ENCODE assay signal across 8 cellular contexts in genomic region chr12:92146865-92147264, GRCh38. TPM values are rescaled to one million over a fixed set of nuclear protein-coding genes. Genes with fewer than 3 reads are reported as not detected.
A peak's percentile ranks its signal among the peaks of the same experiment; 100 is the strongest.
DNase-seq lines count a peak whose midpoint lies in the region; ATAC-seq and TF ChIP-seq lines count a peak whose summit lies in the region.

No MANE protein-coding gene starts in this region.

- peak overlapping the region; percentile 86 for H3K4me3 ChIP-seq in cardiac muscle cell
- H3K4me3 ChIP-seq in right lobe of liver: peak overlapping the region in 2 of 3 donors; percentile 64 to 66
- peak overlapping the region; percentile 58 for H3K4me3 ChIP-seq in urinary bladder (ENCODE audit: low read depth, low read length)

- intact Hi-C loops in Right ventricle myocardium superior (cut with DNase I): loop anchor here (5.0 to 10.0 kb wide), 3 partner anchors 95 to 762 kb away; no protein-coding TSS in a partner anchor
- intact Hi-C loops in right lobe of liver (cut with DNase I): no loop called here

- H3K36me3 ChIP-seq in cardiac muscle cell (peaks cover 17% of the 10 kb centered on the region), right lobe of liver (peaks cover 0 to 20% (median 3%) of the 10 kb centered on the region in 4 donors), urinary bladder (ENCODE audit: insufficient read depth) (no peaks in the 10 kb centered on the region)

- H3K4me1 Mint-ChIP-seq in activated naive CD8-positive, alpha-beta T cell treated with anti-CD3 and anti-CD28 coated beads, Interleukin-2, amount 50 U/mL, for 24 hours: peaks cover 33% of the 10 kb centered on the region

- TF ChIP-seq CTCF in cardiac muscle cell (IDR thresholded peaks at IDR 0.05; ENCODE audit: low read depth, low read length) (no peak), right lobe of liver (IDR thresholded peaks at IDR 0.05) (no peak)

- TF ChIP-seq POLR2A in right lobe of liver (IDR thresholded peaks at IDR 0.05): no peak

- ATAC-seq in Right ventricle myocardium superior (ENCODE audit: poor library complexity) (no peak), right lobe of liver (no peak), HG02610 (IDR thresholded peaks at IDR 0.05; ENCODE audit: unreplicated experiment) (no peak), GM18517 (IDR thresholded peaks at IDR 0.05; ENCODE audit: unreplicated experiment) (no peak)
- ATAC-seq in activated naive CD8-positive, alpha-beta T cell treated with anti-CD3 and anti-CD28 coated beads, Interleukin-2, amount 50 U/mL, for 24 hours: no peak

- no peaks in the 10 kb centered on the region for H3K27me3 ChIP-seq in cardiac muscle cell
- no peaks in the 10 kb centered on the region for H3K27me3 ChIP-seq in right lobe of liver

- peak overlapping the region; percentile 90 for H3K27ac Mint-ChIP-seq in activated naive CD8-positive, alpha-beta T cell treated with anti-CD3 and anti-CD28 coated beads, Interleukin-2, amount 50 U/mL, for 24 hours

- DNase-seq in cardiac muscle cell (ENCODE audit: low read depth in 1 of 2, low spot score in 1 of 2): no peak
- DNase-seq in Right ventricle myocardium superior: no peak
- no peak for DNase-seq in activated naive CD8-positive, alpha-beta T cell treated with anti-CD3 and anti-CD28 coated beads, Interleukin-2, amount 50 U/mL, for 24 hours
- DNase-seq in right lobe of liver: no peak
- no peak for DNase-seq in germinal center (ENCODE audit: low spot score)

- H3K9me3 ChIP-seq in cardiac muscle cell (ENCODE audit: low read depth) (no peaks in the 10 kb centered on the region), right lobe of liver (no peaks in the 10 kb centered on the region)

- WGBS in right lobe of liver (ENCODE audit: insufficient coverage, low coverage, low lambda C conversion rate, missing lambda C conversion rate): 25% methylated on average over 3 of the region's 3 CpGs
- WGBS in urinary bladder: 22% methylated on average over 3 of the region's 3 CpGs

- peak overlapping the region; percentile 99 for H3K4me3 Mint-ChIP-seq in activated naive CD8-positive, alpha-beta T cell treated with anti-CD3 and anti-CD28 coated beads, Interleukin-2, amount 50 U/mL, for 24 hours

- peak overlapping the region; percentile 78 for H3K27ac ChIP-seq in cardiac muscle cell
- H3K27ac ChIP-seq in right lobe of liver: peak overlapping the region; percentile 93 to 97 (median 93)
- no peak overlapping the region for H3K27ac ChIP-seq in urinary bladder (ENCODE audit: low read depth)

- peaks cover 43% of the 10 kb centered on the region for H3K36me3 Mint-ChIP-seq in activated naive CD8-positive, alpha-beta T cell treated with anti-CD3 and anti-CD28 coated beads, Interleukin-2, amount 50 U/mL, for 24 hours (ENCODE audit: low read depth)

- H3K9me3 Mint-ChIP-seq in activated naive CD8-positive, alpha-beta T cell treated with anti-CD3 and anti-CD28 coated beads, Interleukin-2, amount 50 U/mL, for 24 hours: no peaks in the 10 kb centered on the region

- H3K27me3 Mint-ChIP-seq in activated naive CD8-positive, alpha-beta T cell treated with anti-CD3 and anti-CD28 coated beads, Interleukin-2, amount 50 U/mL, for 24 hours: peaks cover 1% of the 10 kb centered on the region

- H3K4me1 ChIP-seq in cardiac muscle cell (ENCODE audit: low read depth) (peaks cover 6% of the 10 kb centered on the region), right lobe of liver (peaks cover 0 to 7% (median 0%) of the 10 kb centered on the region in 4 donors), urinary bladder (ENCODE audit: insufficient read depth) (no peaks in the 10 kb centered on the region)

RNA-seq across cellular contexts. Expression of gene BTG1, which starts 1.2 kb away (rescaled TPM):
- total RNA-seq in cardiac muscle cell: 46.4 and 61.2 TPM in 2 replicates
- 219 and 277 TPM in 2 replicates for polyA plus RNA-seq in cardiac muscle cell
- total RNA-seq in Right ventricle myocardium superior: 74.1 TPM
- 100 to 1,000 TPM in 1 of 6 experiments, 10 to 100 TPM in 5; 23.4 to 129 (median 52.8) TPM for total RNA-seq in right lobe of liver
- 32.8 TPM for total RNA-seq in urinary bladder
- 50.6 TPM for polyA plus RNA-seq in urinary bladder
